ENCODE assay signal across 8 cellular contexts in the genomic region with DNA sequence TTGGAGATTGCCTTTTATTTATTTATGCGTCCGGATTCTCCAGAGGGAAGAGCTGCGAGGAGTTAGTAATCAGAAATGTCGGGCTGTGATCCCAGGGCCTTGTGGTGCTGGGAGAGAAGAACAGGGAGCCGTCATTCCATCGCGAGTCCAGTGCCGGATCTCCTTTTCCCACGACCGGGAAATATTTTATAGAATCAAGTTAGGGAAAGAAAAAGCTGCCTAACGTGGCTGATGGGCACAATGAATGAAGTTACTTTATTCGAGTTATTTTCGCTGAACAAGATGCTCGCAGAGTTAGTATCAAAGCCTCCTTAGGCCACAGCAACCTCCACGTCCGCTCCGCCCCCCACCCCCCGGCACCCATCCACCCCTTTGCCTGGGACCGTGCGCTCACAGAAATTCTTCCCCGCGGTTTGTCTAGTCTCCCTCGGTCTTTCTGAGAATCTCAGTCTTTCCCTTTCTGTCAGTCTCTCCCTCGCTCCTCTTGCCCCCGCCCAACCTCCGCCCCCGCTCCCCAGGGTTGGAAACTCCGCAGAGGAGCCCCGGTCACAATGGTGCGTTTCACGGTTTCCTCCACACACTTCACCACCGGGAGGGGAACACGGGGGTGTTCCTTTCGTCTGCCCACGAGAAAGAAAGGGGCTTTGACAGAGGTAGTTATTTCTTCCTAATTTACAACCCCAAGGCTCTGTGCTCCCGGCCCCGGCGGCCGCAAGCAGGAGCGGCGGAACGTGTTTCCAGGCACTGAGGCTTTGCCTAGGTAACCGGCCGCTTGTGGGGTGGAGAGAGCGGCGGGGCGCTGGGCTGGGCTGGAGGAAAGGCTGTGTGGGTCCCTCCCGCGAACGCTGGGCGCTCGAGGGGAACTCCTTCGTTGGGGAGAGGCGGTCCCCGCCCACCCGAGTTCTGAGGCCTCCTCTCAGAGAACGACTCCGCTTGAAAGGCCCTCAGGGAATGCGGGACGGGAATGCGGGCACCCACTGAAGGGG. TPM values are rescaled to one million over a fixed set of nuclear protein-coding genes. Genes with fewer than 3 reads are reported as not detected.
DNase-seq lines count a peak whose midpoint lies in the region; ATAC-seq and TF ChIP-seq lines count a peak whose summit lies in the region.

No MANE protein-coding gene starts in this region.

- no peak for TF ChIP-seq CTCF in esophagus muscularis mucosa (IDR thresholded peaks at IDR 0.05)

- peaks cover 5% of the 10 kb centered on the region for H3K36me3 Mint-ChIP-seq in natural killer cell treated with Interleukin-12 subunit alpha and Interleukin-12 subunit beta and Interleukin-15 and Interleukin-18, amount 100 ng/mL, for 72 hours
- peaks cover 66 to 72% of the 10 kb centered on the region in 2 donors for H3K36me3 Mint-ChIP-seq in stimulated activated naive B cell treated with anti-CD40 and anti-IgM and Interleukin-4, amounts not matched to agents 10 μg/mL and 1 μg/mL and 100 μg/mL, for 72 hours

- H3K36me3 ChIP-seq in esophagus muscularis mucosa = peaks cover 0 to 7% (median under 1%) of the 10 kb centered on the region in 4 donors

- peaks cover 57 to 62% of the 10 kb centered on the region in 2 donors for H3K4me1 Mint-ChIP-seq in natural killer cell treated with Interleukin-12 subunit alpha and Interleukin-12 subunit beta and Interleukin-15 and Interleukin-18, amount 100 ng/mL, for 72 hours (ENCODE audit: low read depth in 2 of 2)
- H3K4me1 Mint-ChIP-seq in stimulated activated naive B cell treated with anti-CD40 and anti-IgM and Interleukin-4, amounts not matched to agents 10 μg/mL and 1 μg/mL and 100 μg/mL, for 72 hours = peaks cover 44 to 71% of the 10 kb centered on the region in 2 donors

- ATAC-seq in natural killer cell treated with Interleukin-12 subunit alpha and Interleukin-12 subunit beta and Interleukin-15 and Interleukin-18, amount 100 ng/mL, for 72 hours = no peak
- ATAC-seq in stimulated activated naive B cell treated with anti-CD40 and anti-IgM and Interleukin-4, amounts not matched to agents 10 μg/mL and 1 μg/mL and 100 μg/mL, for 72 hours (replicated peaks) = no peak
- ATAC-seq in GM18517 (IDR thresholded peaks at IDR 0.05; ENCODE audit: unreplicated experiment) (no peak), HG02981 (IDR thresholded peaks at IDR 0.05; ENCODE audit: unreplicated experiment) (no peak)

- H3K4me3 Mint-ChIP-seq in natural killer cell treated with Interleukin-12 subunit alpha and Interleukin-12 subunit beta and Interleukin-15 and Interleukin-18, amount 100 ng/mL, for 72 hours = peak overlapping the region; percentile 94
- H3K4me3 Mint-ChIP-seq in stimulated activated naive B cell treated with anti-CD40 and anti-IgM and Interleukin-4, amounts not matched to agents 10 μg/mL and 1 μg/mL and 100 μg/mL, for 72 hours = peak overlapping the region; percentile 78 to 99

- peaks cover 29 to 57% (median 46%) of the 10 kb centered on the region in 4 donors for H3K4me1 ChIP-seq in esophagus muscularis mucosa

- H3K4me3 ChIP-seq in esophagus muscularis mucosa = peak overlapping the region; percentile 84 to 95 (median 85)

- WGBS in esophagus muscularis mucosa = under 1% methylated on average over 61 of the region's 61 CpGs

- peaks cover 0 to 36% (median 2%) of the 10 kb centered on the region in 4 donors for H3K27me3 ChIP-seq in esophagus muscularis mucosa

- H3K27me3 Mint-ChIP-seq in natural killer cell treated with Interleukin-12 subunit alpha and Interleukin-12 subunit beta and Interleukin-15 and Interleukin-18, amount 100 ng/mL, for 72 hours = peaks cover 9 to 27% of the 10 kb centered on the region in 2 donors
- peaks cover 0 to 3% of the 10 kb centered on the region in 2 donors for H3K27me3 Mint-ChIP-seq in stimulated activated naive B cell treated with anti-CD40 and anti-IgM and Interleukin-4, amounts not matched to agents 10 μg/mL and 1 μg/mL and 100 μg/mL, for 72 hours

- TF ChIP-seq POLR2A in esophagus muscularis mucosa (IDR thresholded peaks at IDR 0.05; ENCODE audit: low read depth) = no peak

- no peaks in the 10 kb centered on the region for H3K9me3 ChIP-seq in esophagus muscularis mucosa

- H3K27ac ChIP-seq in esophagus muscularis mucosa (replicated peaks in 1 of 4) = peak overlapping the region; percentile 99 to 100 (median 99)

- no peaks in the 10 kb centered on the region for H3K9me3 Mint-ChIP-seq in natural killer cell treated with Interleukin-12 subunit alpha and Interleukin-12 subunit beta and Interleukin-15 and Interleukin-18, amount 100 ng/mL, for 72 hours
- no peaks in the 10 kb centered on the region for H3K9me3 Mint-ChIP-seq in stimulated activated naive B cell treated with anti-CD40 and anti-IgM and Interleukin-4, amounts not matched to agents 10 μg/mL and 1 μg/mL and 100 μg/mL, for 72 hours

- intact Hi-C loops in esophagus muscularis mucosa (cut with DNase I) = loop anchor here (5.0 kb wide), 2 partner anchors 84 to 274 kb away; a partner anchor contains a TSS

- DNase-seq in DMS53 treated with DMSO at 0.1 percent for 48 hours (lab: John Stamatoyannopoulos, UW; ENCODE audit: unreplicated experiment) = peak; percentile 56
- DNase-seq in NCI-H1105 (lab: John Stamatoyannopoulos, UW) = peak; percentile 3
- peak; percentile 51 for DNase-seq in activated T-cell treated with anti-CD3 and anti-CD28 coated beads for 1 hour (ENCODE audit: low read depth)
- DNase-seq in esophagus muscularis mucosa (ENCODE audit: extremely low spot score) = peak; percentile 92
- peak; percentile 83 for DNase-seq in natural killer cell treated with Interleukin-12 subunit alpha and Interleukin-12 subunit beta and Interleukin-15 and Interleukin-18, amount 100 ng/mL, for 72 hours (ENCODE audit: low spot score)
- peak; percentile 74 for DNase-seq in stimulated activated naive B cell treated with anti-CD40 and anti-IgM and Interleukin-4, amounts not matched to agents 10 μg/mL and 1 μg/mL and 100 μg/mL, for 72 hours

- H3K27ac Mint-ChIP-seq in natural killer cell treated with Interleukin-12 subunit alpha and Interleukin-12 subunit beta and Interleukin-15 and Interleukin-18, amount 100 ng/mL, for 72 hours = peak overlapping the region; percentile 83 to 89
- H3K27ac Mint-ChIP-seq in stimulated activated naive B cell treated with anti-CD40 and anti-IgM and Interleukin-4, amounts not matched to agents 10 μg/mL and 1 μg/mL and 100 μg/mL, for 72 hours = peak overlapping the region; percentile 100

- TF ChIP-seq EP300 in esophagus muscularis mucosa (IDR thresholded peaks at IDR 0.05) = no peak

RNA-seq across cellular contexts. Expression of a gene that starts 2.0 kb away (rescaled TPM):
- 10 to 100 TPM in 1 of 4 donors, 1 to 10 TPM in 3; 1.2 to 17.4 (median 1.9) TPM for total RNA-seq in esophagus muscularis mucosa
- 1 to 10 TPM; 1.3 to 2.4 TPM for total RNA-seq in natural killer cell treated with Interleukin-12 subunit alpha and Interleukin-12 subunit beta and Interleukin-15 and Interleukin-18, amount 100 ng/mL, for 72 hours

Comparison
In these comparisons a context has a peak if more than half of its experiments do, and no peak if none do; other contexts are left out.
1. DNase-seq: peak in every context shown above with its lines; median percentile 92 in esophagus muscularis mucosa; 83 in natural killer cell treated with Interleukin-12 subunit alpha and Interleukin-12 subunit beta and Interleukin-15 and Interleukin-18, amount 100 ng/mL, for 72 hours; 74 in stimulated activated naive B cell treated with anti-CD40 and anti-IgM and Interleukin-4, amounts not matched to agents 10 μg/mL and 1 μg/mL and 100 μg/mL, for 72 hours; 56 in DMS53 treated with DMSO at 0.1 percent for 48 hours; 51 in activated T-cell treated with anti-CD3 and anti-CD28 coated beads for 1 hour; 3 in NCI-H1105.